Comparison of ENCODE assay signal across 8 cellular contexts in the genomic region with DNA sequence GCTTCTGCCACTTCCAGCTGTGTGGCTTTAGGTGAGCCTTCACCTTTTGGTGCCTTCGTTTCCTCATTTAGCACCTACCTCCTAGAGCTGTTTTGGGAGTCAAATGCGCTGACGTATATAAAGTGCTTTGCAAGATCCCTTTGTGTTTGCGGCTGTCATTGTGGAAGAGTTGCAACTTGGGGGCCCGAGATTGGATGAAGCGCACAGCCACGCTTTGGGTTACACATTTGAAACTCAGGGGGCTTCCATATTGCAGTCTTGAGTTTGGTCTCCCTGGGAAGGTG. TPM values are rescaled to one million over a fixed set of nuclear protein-coding genes. Genes with fewer than 3 reads are reported as not detected.
DNase-seq lines count a peak whose midpoint lies in the region; ATAC-seq and TF ChIP-seq lines count a peak whose summit lies in the region.

No MANE protein-coding gene starts in this region.

- peaks cover 18 to 76% (median 51%) of the 10 kb centered on the region in 4 donors for H3K4me1 Mint-ChIP-seq in CD4-positive, alpha-beta memory T cell

- TF ChIP-seq EP300 in neural cell (conservative IDR thresholded peaks at IDR 0.05; ENCODE audit: poor library complexity, severe bottlenecking), result no peak

- H3K27me3 Mint-ChIP-seq in CD4-positive, alpha-beta memory T cell, result no peaks in the 10 kb centered on the region

- H3K4me3 Mint-ChIP-seq in CD4-positive, alpha-beta memory T cell, result peak overlapping the region; percentile 87 to 94 (median 90)

- ATAC-seq in left lobe of liver, result no peak

- no peaks in the 10 kb centered on the region for H3F3A ChIP-seq in neural cell (ENCODE audit: insufficient read depth, low read length, poor library complexity, severe bottlenecking)

- intact Hi-C loops in CD4-positive, alpha-beta memory T cell (cut with micrococcal nuclease), result loop anchor here (10.0 kb wide), 1 partner anchor 455 kb away; a partner anchor contains a TSS
- intact Hi-C loops in colonic mucosa (cut with DNase I), result loop anchor here (5.0 to 10.0 kb wide), 2 partner anchors 165 to 257 kb away; no protein-coding TSS in a partner anchor

- H4K20me1 ChIP-seq in neural cell (ENCODE audit: insufficient read depth), result no peaks in the 10 kb centered on the region

- H3K9me3 ChIP-seq in CD4-positive, alpha-beta memory T cell (ENCODE audit: control insufficient read depth in 1 of 2, low read length in 2 of 2), result no peaks in the 10 kb centered on the region
- H3K9me3 ChIP-seq in colonic mucosa (no peaks in the 10 kb centered on the region), neural cell (ENCODE audit: low read length) (no peaks in the 10 kb centered on the region)

- peaks cover 0 to under 1% (median 0%) of the 10 kb centered on the region in 8 donors for H3K9me3 Mint-ChIP-seq in CD4-positive, alpha-beta memory T cell

- H3K4me3 ChIP-seq in CD4-positive, alpha-beta memory T cell (ENCODE audit: low read length in 2 of 2), result peak overlapping the region; percentile 70 to 83
- H3K4me3 ChIP-seq in LNCaP clone FGC (ENCODE audit: low read depth, low read length) (peak overlapping the region; percentile 94), colonic mucosa (peak overlapping the region; percentile 99), neural cell (ENCODE audit: low read length) (peak overlapping the region; percentile 94)

- H3K27ac ChIP-seq in CD4-positive, alpha-beta memory T cell (ENCODE audit: low read depth, low read length), result peak overlapping the region; percentile 68
- peak overlapping the region; percentile 88 for H3K27ac ChIP-seq in colonic mucosa
- peak overlapping the region; percentile 44 for H3K27ac ChIP-seq in neural cell (ENCODE audit: low read length)

- CTCF ChIA-PET in CD4-positive, alpha-beta memory T cell (lab: Charles Lee; ENCODE audit: partially characterized antibody), result interaction anchor here (1.4 to 2.4 kb wide), 3 partner anchors 95 to 258 kb away, joined by 4 to 10 read pairs (median 4); a partner anchor contains a TSS

- POLR2A ChIA-PET in CD4-positive, alpha-beta memory T cell (lab: Charles Lee; ENCODE audit: partially characterized antibody), result interaction anchor here (0.7 to 2.6 kb wide), 14 partner anchors 8 to 258 kb away, joined by 3 to 18 read pairs (median 4); a partner anchor contains a TSS

- no peaks in the 10 kb centered on the region for H3K27me3 ChIP-seq in CD4-positive, alpha-beta memory T cell (ENCODE audit: insufficient read depth, low read length)
- H3K27me3 ChIP-seq in colonic mucosa, result no peaks in the 10 kb centered on the region
- no peaks in the 10 kb centered on the region for H3K27me3 ChIP-seq in neural cell (ENCODE audit: insufficient read depth, low read depth, low read length)

- H3K36me3 Mint-ChIP-seq in CD4-positive, alpha-beta memory T cell, result peaks cover 0 to 28% of the 10 kb centered on the region in 2 donors

- TF ChIP-seq CTCF in LNCaP clone FGC (IDR thresholded peaks at IDR 0.05; ENCODE audit: control insufficient read depth, extremely low read depth, insufficient read depth) (no peak), colonic mucosa (IDR thresholded peaks at IDR 0.05) (no peak), neural cell (IDR thresholded peaks at IDR 0.05; ENCODE audit: poor library complexity, severe bottlenecking) (no peak)

- peak overlapping the region; percentile 64 to 91 (median 90) for H3K27ac Mint-ChIP-seq in CD4-positive, alpha-beta memory T cell

- peaks cover 22% of the 10 kb centered on the region for H3K36me3 ChIP-seq in CD4-positive, alpha-beta memory T cell (ENCODE audit: insufficient read depth, low read length)
- H3K36me3 ChIP-seq in colonic mucosa, result no peaks in the 10 kb centered on the region
- no peaks in the 10 kb centered on the region for H3K36me3 ChIP-seq in neural cell (ENCODE audit: insufficient read depth, low read length)

- peaks cover 7% of the 10 kb centered on the region for H3K79me2 ChIP-seq in neural cell (replicated peaks; ENCODE audit: insufficient read depth, low read length)

- H2AFZ ChIP-seq in neural cell (ENCODE audit: low read depth, low read length), result peak overlapping the region; percentile 51

- peak overlapping the region; percentile 89 to 92 for H3K9ac ChIP-seq in colonic mucosa (ENCODE audit: low read depth in 2 of 2, low read length in 2 of 2)
- peak overlapping the region; percentile 76 for H3K9ac ChIP-seq in neural cell (ENCODE audit: low read length)

- peak overlapping the region; percentile 46 for H3K4me2 ChIP-seq in neural cell (ENCODE audit: low read length)

- H3K9me2 ChIP-seq in neural cell (ENCODE audit: insufficient read depth, low read length), result no peaks in the 10 kb centered on the region

- TF ChIP-seq RAD21 in neural cell (conservative IDR thresholded peaks at IDR 0.05), result no peak

- no peak for DNase-seq in CD4-positive, alpha-beta memory T cell
- no peak for DNase-seq in LNCaP clone FGC (ENCODE audit: low read depth)
- DNase-seq in colonic mucosa, result no peak
- no peak for DNase-seq in COLO829 (ENCODE audit: low spot score)
- DNase-seq in hippocampal formation (lab: John Stamatoyannopoulos, UW), result no peak
- no peak for DNase-seq in left lobe of liver (ENCODE audit: low spot score)
- no peak for DNase-seq in T-helper 9 cell

- peaks cover 77% of the 10 kb centered on the region for H3K4me1 ChIP-seq in CD4-positive, alpha-beta memory T cell (ENCODE audit: insufficient read depth, low read length)
- H3K4me1 ChIP-seq in colonic mucosa, result peaks cover 34% of the 10 kb centered on the region

TF ChIP-seq in neural cell, 6 proteins besides CTCF, POLR2A, EP300 and RAD21:
- no peak for TF ChIP-seq TAF1 (IDR thresholded peaks at IDR 0.05; ENCODE audit: low read depth)
- TF ChIP-seq, protein P1, sequence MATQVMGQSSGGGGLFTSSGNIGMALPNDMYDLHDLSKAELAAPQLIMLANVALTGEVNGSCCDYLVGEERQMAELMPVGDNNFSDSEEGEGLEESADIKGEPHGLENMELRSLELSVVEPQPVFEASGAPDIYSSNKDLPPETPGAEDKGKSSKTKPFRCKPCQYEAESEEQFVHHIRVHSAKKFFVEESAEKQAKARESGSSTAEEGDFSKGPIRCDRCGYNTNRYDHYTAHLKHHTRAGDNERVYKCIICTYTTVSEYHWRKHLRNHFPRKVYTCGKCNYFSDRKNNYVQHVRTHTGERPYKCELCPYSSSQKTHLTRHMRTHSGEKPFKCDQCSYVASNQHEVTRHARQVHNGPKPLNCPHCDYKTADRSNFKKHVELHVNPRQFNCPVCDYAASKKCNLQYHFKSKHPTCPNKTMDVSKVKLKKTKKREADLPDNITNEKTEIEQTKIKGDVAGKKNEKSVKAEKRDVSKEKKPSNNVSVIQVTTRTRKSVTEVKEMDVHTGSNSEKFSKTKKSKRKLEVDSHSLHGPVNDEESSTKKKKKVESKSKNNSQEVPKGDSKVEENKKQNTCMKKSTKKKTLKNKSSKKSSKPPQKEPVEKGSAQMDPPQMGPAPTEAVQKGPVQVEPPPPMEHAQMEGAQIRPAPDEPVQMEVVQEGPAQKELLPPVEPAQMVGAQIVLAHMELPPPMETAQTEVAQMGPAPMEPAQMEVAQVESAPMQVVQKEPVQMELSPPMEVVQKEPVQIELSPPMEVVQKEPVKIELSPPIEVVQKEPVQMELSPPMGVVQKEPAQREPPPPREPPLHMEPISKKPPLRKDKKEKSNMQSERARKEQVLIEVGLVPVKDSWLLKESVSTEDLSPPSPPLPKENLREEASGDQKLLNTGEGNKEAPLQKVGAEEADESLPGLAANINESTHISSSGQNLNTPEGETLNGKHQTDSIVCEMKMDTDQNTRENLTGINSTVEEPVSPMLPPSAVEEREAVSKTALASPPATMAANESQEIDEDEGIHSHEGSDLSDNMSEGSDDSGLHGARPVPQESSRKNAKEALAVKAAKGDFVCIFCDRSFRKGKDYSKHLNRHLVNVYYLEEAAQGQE (IDR thresholded peaks at IDR 0.05; ENCODE audit: borderline replicate concordance), result no peak
- no peak for TF ChIP-seq EZH2 (IDR thresholded peaks at IDR 0.05; ENCODE audit: borderline replicate concordance, insufficient read depth, low read length, poor library complexity, severe bottlenecking)
- TF ChIP-seq MXI1 (conservative IDR thresholded peaks at IDR 0.05; ENCODE audit: poor library complexity, severe bottlenecking), result no peak
- no peak for TF ChIP-seq POLR2AphosphoS5 (IDR thresholded peaks at IDR 0.05)
- TF ChIP-seq SMC3 (conservative IDR thresholded peaks at IDR 0.05; ENCODE audit: poor library complexity), result no peak

RNA-seq across cellular contexts. Expression of a gene that starts 0.6 kb away (rescaled TPM):
- 100 to 1,000 TPM; 159 to 180 TPM for total RNA-seq in CD4-positive, alpha-beta memory T cell
- polyA plus RNA-seq in CD4-positive, alpha-beta memory T cell, result 100 to 1,000 TPM; 184 to 252 TPM
- total RNA-seq in colonic mucosa (100 to 1,000 TPM; 130 to 192 TPM), left lobe of liver (122 TPM)
- polyA plus RNA-seq in neural cell, result 173 and 190 TPM in 2 replicates
- polyA minus RNA-seq in neural cell, result 49.1 and 54.0 TPM in 2 replicates

RNA-seq across cellular contexts. Expression of a gene that starts 4.8 kb away (rescaled TPM):
- total RNA-seq in CD4-positive, alpha-beta memory T cell, result 10 to 100 TPM; 38.3 to 46.6 TPM
- 10 to 100 TPM; 13.9 to 15.9 TPM for polyA plus RNA-seq in CD4-positive, alpha-beta memory T cell
- total RNA-seq in colonic mucosa (10 to 100 TPM; 15.9 to 28.1 TPM), left lobe of liver (26.1 TPM)
- polyA plus RNA-seq in neural cell, result 27.8 and 43.2 TPM in 2 replicates
- 10.1 and 12.7 TPM in 2 replicates for polyA minus RNA-seq in neural cell

RNA-seq across cellular contexts. Expression of a gene that starts 13.6 kb away (rescaled TPM):
- total RNA-seq in CD4-positive, alpha-beta memory T cell, result 1 to 10 TPM; 5.9 to 7.1 TPM
- polyA plus RNA-seq in CD4-positive, alpha-beta memory T cell, result 1 to 10 TPM in 1 of 2 donors, under 1 TPM in 1; 0.81 to 1.8 TPM
- 1 to 10 TPM; 4.3 to 4.5 TPM for total RNA-seq in colonic mucosa
- 19.5 and 19.7 TPM in 2 replicates for polyA plus RNA-seq in neural cell
- 32.6 and 39.4 TPM in 2 replicates for polyA minus RNA-seq in neural cell
- 1.2 TPM for total RNA-seq in left lobe of liver
